In the genomic region with DNA sequence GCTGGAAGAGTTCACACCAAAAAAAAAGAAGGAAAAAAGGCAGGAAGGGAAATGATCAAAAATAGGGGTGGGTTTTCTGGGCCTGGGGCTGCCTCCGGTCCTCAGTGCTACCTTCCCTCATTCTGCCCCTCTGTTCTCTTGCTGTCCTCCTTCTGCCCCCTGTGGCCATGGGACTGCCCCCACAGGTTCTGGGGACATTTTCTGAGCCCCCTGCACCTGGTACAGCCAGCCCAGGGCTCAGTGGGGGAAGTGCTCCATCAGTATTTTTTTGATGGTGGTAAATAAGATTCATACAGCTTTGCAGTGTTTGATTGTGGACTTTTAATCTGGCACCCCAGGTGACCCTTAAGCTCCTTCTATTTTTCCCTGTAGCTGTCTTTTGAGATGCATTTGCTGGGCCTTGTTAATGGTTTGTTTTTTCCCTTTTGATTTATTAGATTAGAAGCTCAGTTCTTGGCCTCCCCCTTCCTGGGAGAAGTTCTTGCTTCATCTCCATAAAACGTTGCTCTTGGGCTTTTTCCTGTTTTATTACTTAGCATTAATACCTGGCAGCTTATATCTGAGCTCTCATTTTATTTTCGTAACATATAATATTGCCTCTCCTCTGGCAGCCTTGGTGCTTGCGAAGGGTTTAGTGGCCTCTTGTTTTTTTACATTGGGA, we compare ENCODE assay signal across 19 cellular contexts. TPM values are rescaled to one million over a fixed set of nuclear protein-coding genes. Genes with fewer than 3 reads are reported as not detected.
DNase-seq lines count a peak whose midpoint lies in the region; ATAC-seq and TF ChIP-seq lines count a peak whose summit lies in the region.
"Had no signal": no experiment of that assay in that cellular context is flagged by ENCODE, and none has a peak within 500 bp of the region (broad histone marks: within the 10 kb centered on the region; RNA-seq: fewer than 3 reads in every experiment).

No MANE protein-coding gene starts in this region.

- intact Hi-C loops in CD4-positive, alpha-beta memory T cell (cut with micrococcal nuclease), result loop anchor here (10.0 kb wide), 1 partner anchor 195 kb away; the partner anchor contains the start of gene EID3
- intact Hi-C loops in OCI-LY7 (cut with micrococcal nuclease; ENCODE audit: unreplicated experiment), result no loop called here

- peaks cover 69 to 97% (median 85%) of the 10 kb centered on the region in 4 donors for H3K4me1 Mint-ChIP-seq in CD4-positive, alpha-beta memory T cell
- peaks cover 66 to 75% of the 10 kb centered on the region in 2 donors for H3K4me1 Mint-ChIP-seq in effector memory CD8-positive, alpha-beta T cell (ENCODE audit: low read depth in 2 of 2)
- H3K4me1 Mint-ChIP-seq in progenitor cell of endocrine pancreas (ENCODE audit: low read depth), result peaks cover 8% of the 10 kb centered on the region

- H3K4me3 ChIP-seq in CD4-positive, alpha-beta memory T cell (ENCODE audit: low read length in 2 of 2), result no peak overlapping the region
- no peak overlapping the region for H3K4me3 ChIP-seq in OCI-LY7 (ENCODE audit: low read depth, low read length, poor library complexity, severe bottlenecking)
- H3K4me3 ChIP-seq in effector memory CD4-positive, alpha-beta T cell (ENCODE audit: insufficient read depth, low read depth, low read length, poor library complexity, severe bottlenecking), result no peak overlapping the region
- H3K4me3 ChIP-seq: thyroid gland had no signal

- no peaks in the 10 kb centered on the region for H4K20me1 ChIP-seq in OCI-LY7 (ENCODE audit: insufficient read depth, low read length)

- H3K4me1 ChIP-seq in CD4-positive, alpha-beta memory T cell (ENCODE audit: insufficient read depth, low read length), result peaks cover 95% of the 10 kb centered on the region
- H3K4me1 ChIP-seq in OCI-LY7 (ENCODE audit: insufficient read depth, low read length, poor library complexity, severe bottlenecking), result peaks cover 89% of the 10 kb centered on the region
- H3K4me1 ChIP-seq in effector memory CD4-positive, alpha-beta T cell (ENCODE audit: control insufficient read depth, insufficient read depth, low read length, poor library complexity, severe bottlenecking), result peaks cover 50% of the 10 kb centered on the region
- H3K4me1 ChIP-seq: parathyroid adenoma, thyroid gland had no signal

- H3K36me3 Mint-ChIP-seq in CD4-positive, alpha-beta memory T cell, result peaks cover 7 to 11% of the 10 kb centered on the region in 2 donors
- peaks cover 26% of the 10 kb centered on the region for H3K36me3 Mint-ChIP-seq in effector memory CD8-positive, alpha-beta T cell (ENCODE audit: insufficient read depth)
- no peaks in the 10 kb centered on the region for H3K36me3 Mint-ChIP-seq in progenitor cell of endocrine pancreas (ENCODE audit: insufficient read depth)

- no peaks in the 10 kb centered on the region for H3K27me3 ChIP-seq in CD4-positive, alpha-beta memory T cell (ENCODE audit: insufficient read depth, low read length)
- H3K27me3 ChIP-seq in effector memory CD4-positive, alpha-beta T cell (replicated peaks; ENCODE audit: control insufficient read depth, insufficient read depth, low read length, poor library complexity, severe bottlenecking), result no peaks in the 10 kb centered on the region
- H3K27me3 ChIP-seq: thyroid gland had no signal

- H3K9me2 ChIP-seq in OCI-LY7 (ENCODE audit: insufficient read depth, low read length), result no peaks in the 10 kb centered on the region
- H3K9me2 ChIP-seq: SK-N-SH had no signal

- CTCF ChIA-PET in CD4-positive, alpha-beta memory T cell (lab: Charles Lee; ENCODE audit: partially characterized antibody), result interaction anchor here (0.7 to 1.9 kb wide), 6 partner anchors 9 to 118 kb away, joined by 3 to 7 read pairs (median 4); partner anchors contain the start of gene CHST11
- CTCF ChIA-PET in OCI-LY7 (lab: Charles Lee; ENCODE audit: unreplicated experiment), result interaction anchor here (1.4 kb wide), 1 partner anchor 26 kb away, joined by 4 read pairs; no protein-coding TSS in a partner anchor

- no peaks in the 10 kb centered on the region for H3K9me3 ChIP-seq in CD4-positive, alpha-beta memory T cell (ENCODE audit: control insufficient read depth in 1 of 2, low read length in 2 of 2)
- H3K9me3 ChIP-seq in OCI-LY7 (ENCODE audit: low read length), result no peaks in the 10 kb centered on the region
- H3K9me3 ChIP-seq in effector memory CD4-positive, alpha-beta T cell (ENCODE audit: control insufficient read depth, low read length), result no peaks in the 10 kb centered on the region
- H3K9me3 ChIP-seq: SK-N-SH, thyroid gland had no signal

- no peak for ATAC-seq in effector memory CD8-positive, alpha-beta T cell (replicated peaks)
- no peak for ATAC-seq in GM19455 (IDR thresholded peaks at IDR 0.05; ENCODE audit: unreplicated experiment)

- H3K36me3 ChIP-seq in CD4-positive, alpha-beta memory T cell (ENCODE audit: insufficient read depth, low read length), result no peaks in the 10 kb centered on the region
- no peaks in the 10 kb centered on the region for H3K36me3 ChIP-seq in OCI-LY7 (ENCODE audit: insufficient read depth, low read length)
- H3K36me3 ChIP-seq in effector memory CD4-positive, alpha-beta T cell (ENCODE audit: control insufficient read depth, insufficient read depth, low read length), result no peaks in the 10 kb centered on the region
- H3K36me3 ChIP-seq: thyroid gland had no signal

- no TSS peak for BruUV-seq in OCI-LY7 (replicated peaks; lab: Mats Ljungman, UMichigan)

- H2AFZ ChIP-seq in OCI-LY7 (ENCODE audit: low read length), result no peak overlapping the region
- H2AFZ ChIP-seq: parathyroid adenoma had no signal

- H3K9me3 Mint-ChIP-seq in CD4-positive, alpha-beta memory T cell, result peaks cover 0 to 2% (median 0%) of the 10 kb centered on the region in 8 donors
- H3K9me3 Mint-ChIP-seq in effector memory CD8-positive, alpha-beta T cell, result no peaks in the 10 kb centered on the region
- no peaks in the 10 kb centered on the region for H3K9me3 Mint-ChIP-seq in progenitor cell of endocrine pancreas (ENCODE audit: low read depth)

- TF ChIP-seq CTCF in OCI-LY7 (conservative IDR thresholded peaks at IDR 0.05; ENCODE audit: low read length) (no peak), progenitor cell of endocrine pancreas (IDR thresholded peaks at IDR 0.05; ENCODE audit: unreplicated experiment) (no peak)

- POLR2A ChIA-PET in CD4-positive, alpha-beta memory T cell (lab: Charles Lee; ENCODE audit: partially characterized antibody), result interaction anchor here (0.7 to 7.7 kb wide), 7 partner anchors 14 to 42 kb away, joined by 3 to 55 read pairs (median 5); partner anchors contain the start of gene CHST11
- POLR2A ChIA-PET in OCI-LY7 (lab: Charles Lee), result interaction anchor here (0.6 to 1.4 kb wide), 7 partner anchors 9 to 208 kb away, joined by 3 to 5 read pairs (median 4); no protein-coding TSS in a partner anchor

- no peak overlapping the region for H3K27ac ChIP-seq in CD4-positive, alpha-beta memory T cell (ENCODE audit: low read depth, low read length)
- H3K27ac ChIP-seq in OCI-LY7 (ENCODE audit: low read depth, low read length, poor library complexity, severe bottlenecking), result no peak overlapping the region
- no peak overlapping the region for H3K27ac ChIP-seq in effector memory CD4-positive, alpha-beta T cell (ENCODE audit: insufficient read depth, low read length, poor library complexity, severe bottlenecking)
- H3K27ac ChIP-seq: parathyroid adenoma, thyroid gland had no signal

- H3K27ac Mint-ChIP-seq in CD4-positive, alpha-beta memory T cell, result peak overlapping the region in 6 of 7 donors; percentile 17 to 99 (median 92)
- H3K27ac Mint-ChIP-seq in effector memory CD8-positive, alpha-beta T cell, result peak overlapping the region; percentile 49 to 75
- peak overlapping the region; percentile 43 for H3K27ac Mint-ChIP-seq in progenitor cell of endocrine pancreas

- DNase-seq in CD4-positive, alpha-beta memory T cell, result no peak
- DNase-seq in OCI-LY7 (ENCODE audit: low spot score) (no peak), progenitor cell of endocrine pancreas (ENCODE audit: low spot score, unreplicated experiment) (no peak)
- DNase-seq in effector memory CD8-positive, alpha-beta T cell, result no peak
- no peak for DNase-seq in stimulated activated CD8-positive, alpha-beta memory T cell treated with anti-CD3 and anti-CD28 coated beads, Interleukin-4, amount 100 ng/mL, for 48 hours
- DNase-seq in effector memory CD4-positive, alpha-beta T cell, result no peak
- no peak for DNase-seq in central memory CD4-positive, alpha-beta T cell
- DNase-seq: DMS53, HCEC 1CT, kidney, mammary epithelial cell, NCI-H1105, NCI-H2081, NCI-H446 treated with DMSO at 0.1 percent for 48 hours, SK-N-SH, T-helper 9 cell, thyroid gland had no signal

- peaks cover 60% of the 10 kb centered on the region; the same call in 1 of the 2 replicates for H3K79me2 ChIP-seq in OCI-LY7 (ENCODE audit: insufficient read depth, low read depth, low read length)
- H3K79me2 ChIP-seq: parathyroid adenoma had no signal

- no peaks in the 10 kb centered on the region for H3K27me3 Mint-ChIP-seq in CD4-positive, alpha-beta memory T cell
- no peaks in the 10 kb centered on the region for H3K27me3 Mint-ChIP-seq in effector memory CD8-positive, alpha-beta T cell
- peaks cover 5% of the 10 kb centered on the region for H3K27me3 Mint-ChIP-seq in progenitor cell of endocrine pancreas

- H3K4me3 Mint-ChIP-seq in CD4-positive, alpha-beta memory T cell, result peak overlapping the region in 4 of 8 donors; percentile 10 to 89 (median 52)
- no peak overlapping the region for H3K4me3 Mint-ChIP-seq in effector memory CD8-positive, alpha-beta T cell
- H3K4me3 Mint-ChIP-seq in progenitor cell of endocrine pancreas (ENCODE audit: low read depth), result no peak overlapping the region

- H3K4me2 ChIP-seq in OCI-LY7 (ENCODE audit: low read length), result peak overlapping the region; percentile 35
- H3K4me2 ChIP-seq: SK-N-SH had no signal

RNA-seq across cellular contexts. Expression of gene CHST11, which starts 43.0 kb away (rescaled TPM):
- 10 to 100 TPM; 55.1 to 55.8 TPM for total RNA-seq in CD4-positive, alpha-beta memory T cell
- 10 to 100 TPM; 63.8 to 64.6 TPM for polyA plus RNA-seq in CD4-positive, alpha-beta memory T cell
- 35.8 and 41.6 TPM in 2 replicates for total RNA-seq in OCI-LY7 (2014; rRNA removed; shearing (Covaris generic))
- total RNA-seq in OCI-LY7 (2022), result 15.2 and 16.8 TPM in 2 replicates
- total RNA-seq in progenitor cell of endocrine pancreas, result 10.5 and 11.4 TPM in 2 replicates
